Comparison of ENCODE assay signal across 1 cellular context in the genomic region with DNA sequence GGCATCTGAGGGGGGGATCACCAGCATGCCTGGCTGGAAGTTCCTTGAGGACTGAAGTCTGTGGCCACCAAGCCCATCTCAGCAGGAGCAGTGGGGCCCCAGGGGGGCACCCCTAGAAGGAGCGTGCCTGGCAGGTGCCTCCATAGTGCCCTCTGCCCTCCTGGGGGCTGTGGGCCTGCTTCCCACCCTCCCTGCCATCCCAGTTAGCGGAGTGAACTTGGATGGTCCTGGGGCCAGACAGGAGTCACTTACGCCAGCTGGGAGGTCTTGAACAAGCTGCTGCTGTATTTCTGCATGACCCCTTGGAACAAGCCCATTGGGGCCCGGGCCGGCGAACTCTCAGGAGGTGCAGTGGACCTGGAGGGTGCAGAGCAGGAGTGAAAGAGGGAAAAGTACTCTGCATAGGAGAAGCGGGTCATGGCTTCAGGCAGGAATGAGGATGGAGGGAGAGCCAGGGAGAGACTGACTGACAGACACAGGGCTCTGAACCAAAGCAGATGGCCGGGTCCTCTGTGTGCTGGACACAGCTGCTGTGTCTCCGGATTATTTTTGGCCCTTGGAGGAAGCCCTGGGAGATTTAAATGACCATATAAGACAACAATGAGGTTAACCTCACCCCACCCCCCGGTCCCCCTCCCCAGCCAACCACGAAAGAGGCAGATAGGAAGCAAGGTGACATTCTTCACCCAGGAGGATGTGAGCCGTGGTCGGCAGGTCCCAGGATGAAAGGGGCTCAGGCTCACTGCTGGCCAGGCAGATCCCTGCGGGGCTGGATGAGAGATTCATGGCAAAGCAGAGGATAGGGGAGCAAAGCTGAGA.
TF ChIP-seq lines count a peak whose summit lies in the region.

No MANE protein-coding gene starts in this region.

TF ChIP-seq in H1, 55 proteins besides CTCF, POLR2A, EP300 and RAD21:
- no peak for TF ChIP-seq SIX5 (IDR thresholded peaks at IDR 0.05; ENCODE audit: low read depth, low read length)
